Comparison of ENCODE assay signal across 1 cellular context in the genomic region with DNA sequence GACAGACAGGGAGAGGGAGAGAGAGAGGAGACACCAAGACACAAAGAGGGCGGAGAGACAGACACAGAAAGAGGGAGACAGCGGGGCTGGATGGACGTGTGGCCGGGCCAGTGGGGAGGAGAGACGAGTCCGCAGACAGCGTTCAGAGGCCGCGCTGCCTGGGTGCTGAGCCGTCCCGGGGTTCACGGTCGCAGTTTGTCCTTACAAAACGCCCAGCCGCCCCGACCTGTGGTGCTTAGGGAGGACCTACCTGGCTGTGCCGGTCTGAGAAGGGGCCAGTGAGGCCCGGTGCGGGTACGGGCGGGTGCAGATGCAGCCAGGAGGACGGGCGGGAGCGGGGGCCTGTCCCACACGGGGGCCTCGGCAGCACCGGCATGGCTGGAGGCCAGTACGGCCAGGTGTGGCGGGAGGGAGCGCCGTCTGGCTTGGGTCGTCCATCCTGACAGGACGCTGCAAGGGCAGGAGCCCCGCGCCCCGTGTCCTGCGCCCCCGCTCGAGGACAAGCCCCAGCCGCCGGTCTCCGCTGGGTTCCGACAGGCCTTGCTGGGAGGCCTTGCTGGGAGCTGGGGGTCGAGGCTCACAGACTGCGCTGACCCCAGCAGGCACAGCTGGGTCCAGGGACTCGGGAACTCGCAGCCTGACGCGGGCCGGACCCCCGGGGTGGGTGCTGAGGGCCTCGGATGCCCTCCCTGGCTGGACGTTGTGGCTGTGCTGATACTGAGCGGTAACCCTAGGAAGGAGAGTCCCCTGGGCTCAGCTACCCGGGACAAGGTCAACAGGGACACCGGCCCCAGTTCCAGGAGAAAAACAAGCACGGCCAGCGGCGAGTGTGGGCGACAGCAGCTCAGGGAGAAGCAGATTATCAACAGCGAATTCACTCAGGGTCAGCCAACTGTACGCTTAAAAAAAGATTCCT.
TF ChIP-seq lines count a peak whose summit lies in the region.

No MANE protein-coding gene starts in this region.

TF ChIP-seq in HepG2, 621 proteins besides CTCF, POLR2A, EP300 and RAD21 (continued from another document and continues in another):
- no peak for TF ChIP-seq GTF2F1 (IDR thresholded peaks at IDR 0.05; ENCODE audit: low read length)
- TF ChIP-seq, protein P1, sequence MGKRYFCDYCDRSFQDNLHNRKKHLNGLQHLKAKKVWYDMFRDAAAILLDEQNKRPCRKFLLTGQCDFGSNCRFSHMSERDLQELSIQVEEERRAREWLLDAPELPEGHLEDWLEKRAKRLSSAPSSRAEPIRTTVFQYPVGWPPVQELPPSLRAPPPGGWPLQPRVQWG (CRISPR knock-in tag; IDR thresholded peaks at IDR 0.05; ENCODE audit: borderline replicate concordance, low read depth), result peak; percentile 71; the same call in 1 of the 2 replicates
- TF ChIP-seq ZSCAN30 (CRISPR knock-in tag; IDR thresholded peaks at IDR 0.05), result no peak
- TF ChIP-seq RBM22 (optimal IDR thresholded peaks at IDR 0.05; ENCODE audit: low read length), result peak; percentile 40
- 0 out of 2 replicates have a peak, but pooled peaks have one; percentile 85 for TF ChIP-seq ZNF839 (CRISPR knock-in tag; IDR thresholded peaks at IDR 0.05; ENCODE audit: borderline replicate concordance)
- TF ChIP-seq, protein P2, sequence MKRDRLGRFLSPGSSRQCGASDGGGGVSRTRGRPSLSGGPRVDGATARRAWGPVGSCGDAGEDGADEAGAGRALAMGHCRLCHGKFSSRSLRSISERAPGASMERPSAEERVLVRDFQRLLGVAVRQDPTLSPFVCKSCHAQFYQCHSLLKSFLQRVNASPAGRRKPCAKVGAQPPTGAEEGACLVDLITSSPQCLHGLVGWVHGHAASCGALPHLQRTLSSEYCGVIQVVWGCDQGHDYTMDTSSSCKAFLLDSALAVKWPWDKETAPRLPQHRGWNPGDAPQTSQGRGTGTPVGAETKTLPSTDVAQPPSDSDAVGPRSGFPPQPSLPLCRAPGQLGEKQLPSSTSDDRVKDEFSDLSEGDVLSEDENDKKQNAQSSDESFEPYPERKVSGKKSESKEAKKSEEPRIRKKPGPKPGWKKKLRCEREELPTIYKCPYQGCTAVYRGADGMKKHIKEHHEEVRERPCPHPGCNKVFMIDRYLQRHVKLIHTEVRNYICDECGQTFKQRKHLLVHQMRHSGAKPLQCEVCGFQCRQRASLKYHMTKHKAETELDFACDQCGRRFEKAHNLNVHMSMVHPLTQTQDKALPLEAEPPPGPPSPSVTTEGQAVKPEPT (CRISPR knock-in tag; IDR thresholded peaks at IDR 0.05; ENCODE audit: low read depth), result no peak
- TF ChIP-seq PHF21A (CRISPR knock-in tag; IDR thresholded peaks at IDR 0.05), result no peak
- no peak; the same call in 1 of the 2 replicates for TF ChIP-seq ARNTL (CRISPR knock-in tag; IDR thresholded peaks at IDR 0.05)
- TF ChIP-seq, protein P3, sequence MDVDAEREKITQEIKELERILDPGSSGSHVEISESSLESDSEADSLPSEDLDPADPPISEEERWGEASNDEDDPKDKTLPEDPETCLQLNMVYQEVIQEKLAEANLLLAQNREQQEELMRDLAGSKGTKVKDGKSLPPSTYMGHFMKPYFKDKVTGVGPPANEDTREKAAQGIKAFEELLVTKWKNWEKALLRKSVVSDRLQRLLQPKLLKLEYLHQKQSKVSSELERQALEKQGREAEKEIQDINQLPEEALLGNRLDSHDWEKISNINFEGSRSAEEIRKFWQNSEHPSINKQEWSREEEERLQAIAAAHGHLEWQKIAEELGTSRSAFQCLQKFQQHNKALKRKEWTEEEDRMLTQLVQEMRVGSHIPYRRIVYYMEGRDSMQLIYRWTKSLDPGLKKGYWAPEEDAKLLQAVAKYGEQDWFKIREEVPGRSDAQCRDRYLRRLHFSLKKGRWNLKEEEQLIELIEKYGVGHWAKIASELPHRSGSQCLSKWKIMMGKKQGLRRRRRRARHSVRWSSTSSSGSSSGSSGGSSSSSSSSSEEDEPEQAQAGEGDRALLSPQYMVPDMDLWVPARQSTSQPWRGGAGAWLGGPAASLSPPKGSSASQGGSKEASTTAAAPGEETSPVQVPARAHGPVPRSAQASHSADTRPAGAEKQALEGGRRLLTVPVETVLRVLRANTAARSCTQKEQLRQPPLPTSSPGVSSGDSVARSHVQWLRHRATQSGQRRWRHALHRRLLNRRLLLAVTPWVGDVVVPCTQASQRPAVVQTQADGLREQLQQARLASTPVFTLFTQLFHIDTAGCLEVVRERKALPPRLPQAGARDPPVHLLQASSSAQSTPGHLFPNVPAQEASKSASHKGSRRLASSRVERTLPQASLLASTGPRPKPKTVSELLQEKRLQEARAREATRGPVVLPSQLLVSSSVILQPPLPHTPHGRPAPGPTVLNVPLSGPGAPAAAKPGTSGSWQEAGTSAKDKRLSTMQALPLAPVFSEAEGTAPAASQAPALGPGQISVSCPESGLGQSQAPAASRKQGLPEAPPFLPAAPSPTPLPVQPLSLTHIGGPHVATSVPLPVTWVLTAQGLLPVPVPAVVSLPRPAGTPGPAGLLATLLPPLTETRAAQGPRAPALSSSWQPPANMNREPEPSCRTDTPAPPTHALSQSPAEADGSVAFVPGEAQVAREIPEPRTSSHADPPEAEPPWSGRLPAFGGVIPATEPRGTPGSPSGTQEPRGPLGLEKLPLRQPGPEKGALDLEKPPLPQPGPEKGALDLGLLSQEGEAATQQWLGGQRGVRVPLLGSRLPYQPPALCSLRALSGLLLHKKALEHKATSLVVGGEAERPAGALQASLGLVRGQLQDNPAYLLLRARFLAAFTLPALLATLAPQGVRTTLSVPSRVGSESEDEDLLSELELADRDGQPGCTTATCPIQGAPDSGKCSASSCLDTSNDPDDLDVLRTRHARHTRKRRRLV (CRISPR knock-in tag; IDR thresholded peaks at IDR 0.05), result 0 out of 2 replicates have a peak, but pooled peaks have one; percentile 77
- TF ChIP-seq TCF7L2 (IDR thresholded peaks at IDR 0.05; ENCODE audit: low read depth, low read length), result no peak
- no peak for TF ChIP-seq SIN3B (IDR thresholded peaks at IDR 0.05; ENCODE audit: low read length)
- 0 out of 2 replicates have a peak, but pooled peaks have one; percentile 47 for TF ChIP-seq RNF2 (conservative IDR thresholded peaks at IDR 0.05; ENCODE audit: low read depth)
- no peak for TF ChIP-seq NFE2L2 (IDR thresholded peaks at IDR 0.05; ENCODE audit: low read length)
- TF ChIP-seq KAT7 (CRISPR knock-in tag; IDR thresholded peaks at IDR 0.05; ENCODE audit: borderline replicate concordance), result no peak
- TF ChIP-seq ZBTB8A (CRISPR knock-in tag; IDR thresholded peaks at IDR 0.05; ENCODE audit: borderline replicate concordance, low read depth), result no peak
- TF ChIP-seq ETV5 (CRISPR knock-in tag; IDR thresholded peaks at IDR 0.05; ENCODE audit: borderline replicate concordance), result no peak
- TF ChIP-seq, protein P4, sequence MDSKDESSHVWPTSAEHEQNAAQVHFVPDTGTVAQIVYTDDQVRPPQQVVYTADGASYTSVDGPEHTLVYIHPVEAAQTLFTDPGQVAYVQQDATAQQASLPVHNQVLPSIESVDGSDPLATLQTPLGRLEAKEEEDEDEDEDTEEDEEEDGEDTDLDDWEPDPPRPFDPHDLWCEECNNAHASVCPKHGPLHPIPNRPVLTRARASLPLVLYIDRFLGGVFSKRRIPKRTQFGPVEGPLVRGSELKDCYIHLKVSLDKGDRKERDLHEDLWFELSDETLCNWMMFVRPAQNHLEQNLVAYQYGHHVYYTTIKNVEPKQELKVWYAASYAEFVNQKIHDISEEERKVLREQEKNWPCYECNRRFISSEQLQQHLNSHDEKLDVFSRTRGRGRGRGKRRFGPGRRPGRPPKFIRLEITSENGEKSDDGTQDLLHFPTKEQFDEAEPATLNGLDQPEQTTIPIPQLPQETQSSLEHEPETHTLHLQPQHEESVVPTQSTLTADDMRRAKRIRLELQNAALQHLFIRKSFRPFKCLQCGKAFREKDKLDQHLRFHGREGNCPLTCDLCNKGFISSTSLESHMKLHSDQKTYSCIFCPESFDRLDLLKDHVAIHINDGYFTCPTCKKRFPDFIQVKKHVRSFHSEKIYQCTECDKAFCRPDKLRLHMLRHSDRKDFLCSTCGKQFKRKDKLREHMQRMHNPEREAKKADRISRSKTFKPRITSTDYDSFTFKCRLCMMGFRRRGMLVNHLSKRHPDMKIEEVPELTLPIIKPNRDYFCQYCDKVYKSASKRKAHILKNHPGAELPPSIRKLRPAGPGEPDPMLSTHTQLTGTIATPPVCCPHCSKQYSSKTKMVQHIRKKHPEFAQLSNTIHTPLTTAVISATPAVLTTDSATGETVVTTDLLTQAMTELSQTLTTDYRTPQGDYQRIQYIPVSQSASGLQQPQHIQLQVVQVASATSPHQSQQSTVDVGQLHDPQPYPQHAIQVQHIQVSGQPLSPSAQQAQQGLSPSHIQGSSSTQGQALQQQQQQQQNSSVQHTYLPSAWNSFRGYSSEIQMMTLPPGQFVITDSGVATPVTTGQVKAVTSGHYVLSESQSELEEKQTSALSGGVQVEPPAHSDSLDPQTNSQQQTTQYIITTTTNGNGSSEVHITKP (CRISPR knock-in tag; IDR thresholded peaks at IDR 0.05; ENCODE audit: low read depth), result no peak
- TF ChIP-seq ZNF432 (CRISPR knock-in tag; IDR thresholded peaks at IDR 0.05; ENCODE audit: borderline replicate concordance), result no peak
- no peak; the same call in 1 of the 2 replicates for TF ChIP-seq NFE2L1 (CRISPR knock-in tag; IDR thresholded peaks at IDR 0.05; ENCODE audit: borderline replicate concordance)
- peak; percentile 46 for TF ChIP-seq MED8 (CRISPR knock-in tag; IDR thresholded peaks at IDR 0.05; ENCODE audit: insufficient replicate concordance)
- no peak for TF ChIP-seq MAF1 (CRISPR knock-in tag; IDR thresholded peaks at IDR 0.05; ENCODE audit: borderline replicate concordance)
- TF ChIP-seq SP4 (CRISPR knock-in tag; IDR thresholded peaks at IDR 0.05), result 0 out of 2 replicates have a peak, but pooled peaks have one; percentile 18
- TF ChIP-seq, protein P5, sequence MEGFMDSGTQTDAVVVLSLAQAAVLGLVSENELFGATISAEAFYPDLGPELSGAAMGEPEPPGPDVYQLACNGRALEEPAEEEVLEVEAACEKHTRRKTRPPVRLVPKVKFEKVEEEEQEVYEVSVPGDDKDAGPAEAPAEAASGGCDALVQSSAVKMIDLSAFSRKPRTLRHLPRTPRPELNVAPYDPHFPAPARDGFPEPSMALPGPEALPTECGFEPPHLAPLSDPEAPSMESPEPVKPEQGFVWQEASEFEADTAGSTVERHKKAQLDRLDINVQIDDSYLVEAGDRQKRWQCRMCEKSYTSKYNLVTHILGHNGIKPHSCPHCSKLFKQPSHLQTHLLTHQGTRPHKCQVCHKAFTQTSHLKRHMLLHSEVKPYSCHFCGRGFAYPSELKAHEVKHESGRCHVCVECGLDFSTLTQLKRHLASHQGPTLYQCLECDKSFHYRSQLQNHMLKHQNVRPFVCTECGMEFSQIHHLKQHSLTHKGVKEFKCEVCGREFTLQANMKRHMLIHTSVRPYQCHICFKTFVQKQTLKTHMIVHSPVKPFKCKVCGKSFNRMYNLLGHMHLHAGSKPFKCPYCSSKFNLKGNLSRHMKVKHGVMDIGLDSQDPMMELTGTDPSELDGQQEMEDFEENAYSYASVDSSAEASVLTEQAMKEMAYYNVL (CRISPR knock-in tag; IDR thresholded peaks at IDR 0.05; ENCODE audit: borderline replicate concordance), result peak; percentile 48
- TF ChIP-seq, protein P6, sequence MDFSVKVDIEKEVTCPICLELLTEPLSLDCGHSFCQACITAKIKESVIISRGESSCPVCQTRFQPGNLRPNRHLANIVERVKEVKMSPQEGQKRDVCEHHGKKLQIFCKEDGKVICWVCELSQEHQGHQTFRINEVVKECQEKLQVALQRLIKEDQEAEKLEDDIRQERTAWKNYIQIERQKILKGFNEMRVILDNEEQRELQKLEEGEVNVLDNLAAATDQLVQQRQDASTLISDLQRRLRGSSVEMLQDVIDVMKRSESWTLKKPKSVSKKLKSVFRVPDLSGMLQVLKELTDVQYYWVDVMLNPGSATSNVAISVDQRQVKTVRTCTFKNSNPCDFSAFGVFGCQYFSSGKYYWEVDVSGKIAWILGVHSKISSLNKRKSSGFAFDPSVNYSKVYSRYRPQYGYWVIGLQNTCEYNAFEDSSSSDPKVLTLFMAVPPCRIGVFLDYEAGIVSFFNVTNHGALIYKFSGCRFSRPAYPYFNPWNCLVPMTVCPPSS (IDR thresholded peaks at IDR 0.05), result no peak
- TF ChIP-seq, protein P7, sequence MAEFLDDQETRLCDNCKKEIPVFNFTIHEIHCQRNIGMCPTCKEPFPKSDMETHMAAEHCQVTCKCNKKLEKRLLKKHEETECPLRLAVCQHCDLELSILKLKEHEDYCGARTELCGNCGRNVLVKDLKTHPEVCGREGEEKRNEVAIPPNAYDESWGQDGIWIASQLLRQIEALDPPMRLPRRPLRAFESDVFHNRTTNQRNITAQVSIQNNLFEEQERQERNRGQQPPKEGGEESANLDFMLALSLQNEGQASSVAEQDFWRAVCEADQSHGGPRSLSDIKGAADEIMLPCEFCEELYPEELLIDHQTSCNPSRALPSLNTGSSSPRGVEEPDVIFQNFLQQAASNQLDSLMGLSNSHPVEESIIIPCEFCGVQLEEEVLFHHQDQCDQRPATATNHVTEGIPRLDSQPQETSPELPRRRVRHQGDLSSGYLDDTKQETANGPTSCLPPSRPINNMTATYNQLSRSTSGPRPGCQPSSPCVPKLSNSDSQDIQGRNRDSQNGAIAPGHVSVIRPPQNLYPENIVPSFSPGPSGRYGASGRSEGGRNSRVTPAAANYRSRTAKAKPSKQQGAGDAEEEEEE (CRISPR knock-in tag; IDR thresholded peaks at IDR 0.05; ENCODE audit: borderline replicate concordance), result no peak
- TF ChIP-seq, protein P8, sequence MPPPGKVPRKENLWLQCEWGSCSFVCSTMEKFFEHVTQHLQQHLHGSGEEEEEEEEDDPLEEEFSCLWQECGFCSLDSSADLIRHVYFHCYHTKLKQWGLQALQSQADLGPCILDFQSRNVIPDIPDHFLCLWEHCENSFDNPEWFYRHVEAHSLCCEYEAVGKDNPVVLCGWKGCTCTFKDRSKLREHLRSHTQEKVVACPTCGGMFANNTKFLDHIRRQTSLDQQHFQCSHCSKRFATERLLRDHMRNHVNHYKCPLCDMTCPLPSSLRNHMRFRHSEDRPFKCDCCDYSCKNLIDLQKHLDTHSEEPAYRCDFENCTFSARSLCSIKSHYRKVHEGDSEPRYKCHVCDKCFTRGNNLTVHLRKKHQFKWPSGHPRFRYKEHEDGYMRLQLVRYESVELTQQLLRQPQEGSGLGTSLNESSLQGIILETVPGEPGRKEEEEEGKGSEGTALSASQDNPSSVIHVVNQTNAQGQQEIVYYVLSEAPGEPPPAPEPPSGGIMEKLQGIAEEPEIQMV (CRISPR knock-in tag; IDR thresholded peaks at IDR 0.05; ENCODE audit: low read depth), result no peak
- TF ChIP-seq, protein P9, sequence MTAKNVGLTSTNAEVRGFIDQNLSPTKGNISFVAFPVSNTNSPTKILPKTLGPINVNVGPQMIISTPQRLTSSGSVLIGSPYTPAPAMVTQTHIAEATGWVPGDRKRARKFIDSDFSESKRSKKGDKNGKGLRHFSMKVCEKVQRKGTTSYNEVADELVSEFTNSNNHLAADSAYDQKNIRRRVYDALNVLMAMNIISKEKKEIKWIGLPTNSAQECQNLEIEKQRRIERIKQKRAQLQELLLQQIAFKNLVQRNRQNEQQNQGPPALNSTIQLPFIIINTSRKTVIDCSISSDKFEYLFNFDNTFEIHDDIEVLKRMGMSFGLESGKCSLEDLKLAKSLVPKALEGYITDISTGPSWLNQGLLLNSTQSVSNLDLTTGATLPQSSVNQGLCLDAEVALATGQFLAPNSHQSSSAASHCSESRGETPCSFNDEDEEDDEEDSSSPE (CRISPR knock-in tag; IDR thresholded peaks at IDR 0.05), result no peak; the same call in 1 of the 2 replicates
- peak; percentile 29; the same call in 1 of the 2 replicates for TF ChIP-seq ZNF773 (CRISPR knock-in tag; IDR thresholded peaks at IDR 0.05; ENCODE audit: borderline replicate concordance)
- TF ChIP-seq TGIF2 (CRISPR knock-in tag; IDR thresholded peaks at IDR 0.05), result no peak; the same call in 1 of the 2 replicates
- TF ChIP-seq, protein P10, sequence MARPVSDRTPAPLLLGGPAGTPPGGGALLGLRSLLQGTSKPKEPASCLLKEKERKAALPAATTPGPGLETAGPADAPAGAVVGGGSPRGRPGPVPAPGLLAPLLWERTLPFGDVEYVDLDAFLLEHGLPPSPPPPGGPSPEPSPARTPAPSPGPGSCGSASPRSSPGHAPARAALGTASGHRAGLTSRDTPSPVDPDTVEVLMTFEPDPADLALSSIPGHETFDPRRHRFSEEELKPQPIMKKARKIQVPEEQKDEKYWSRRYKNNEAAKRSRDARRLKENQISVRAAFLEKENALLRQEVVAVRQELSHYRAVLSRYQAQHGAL (CRISPR knock-in tag; IDR thresholded peaks at IDR 0.05; ENCODE audit: not compliant biosample characterization), result no peak
